8 cellular contexts compared by ENCODE assay signal in genomic region chr2:111491618-111492017, GRCh38.
DNase-seq lines count a peak whose midpoint lies in the region; ATAC-seq and TF ChIP-seq lines count a peak whose summit lies in the region.
"Not testable (repeated sequence)": the region's sequence is repeated elsewhere in the genome, so short reads cannot be mapped to it uniquely, and the experiment has no call there.

No MANE protein-coding gene starts in this region.

- not testable (repeated sequence) for H3K9me3 Mint-ChIP-seq in Calu3 (ENCODE audit: low read depth, unreplicated experiment); activated T-cell treated with anti-CD3 and anti-CD28 coated beads, Interleukin-2, amount 50 U/mL, for 4 hours; activated naive CD8-positive, alpha-beta T cell treated with anti-CD3 and anti-CD28 coated beads, Interleukin-2, amount 50 U/mL, for 24 hours; natural killer cell

- CTCF ChIA-PET in Calu3 (lab: Charles Lee) = not testable (repeated sequence)

- not testable (repeated sequence) for H3K4me1 Mint-ChIP-seq in Calu3 (ENCODE audit: low read depth, unreplicated experiment); natural killer cell
- peaks cover 20% of the 10 kb centered on the region for H3K4me1 Mint-ChIP-seq in activated T-cell treated with anti-CD3 and anti-CD28 coated beads, Interleukin-2, amount 50 U/mL, for 4 hours (ENCODE audit: low read depth)
- H3K4me1 Mint-ChIP-seq in activated naive CD8-positive, alpha-beta T cell treated with anti-CD3 and anti-CD28 coated beads, Interleukin-2, amount 50 U/mL, for 24 hours = peaks cover 21% of the 10 kb centered on the region

- not testable (repeated sequence) for H3K36me3 ChIP-seq in OCI-LY3 (replicated peaks; ENCODE audit: low read depth, low read length); fibroblast of lung (ENCODE audit: control insufficient read depth, insufficient read depth, low read length); urinary bladder (ENCODE audit: insufficient read depth)

- H3K4me3 Mint-ChIP-seq in Calu3 (ENCODE audit: low read depth, unreplicated experiment) = peak overlapping the region; percentile 32
- peak overlapping the region; percentile 82 for H3K4me3 Mint-ChIP-seq in activated T-cell treated with anti-CD3 and anti-CD28 coated beads, Interleukin-2, amount 50 U/mL, for 4 hours
- H3K4me3 Mint-ChIP-seq in activated naive CD8-positive, alpha-beta T cell treated with anti-CD3 and anti-CD28 coated beads, Interleukin-2, amount 50 U/mL, for 24 hours = peak overlapping the region; percentile 41
- not testable (repeated sequence) for H3K4me3 Mint-ChIP-seq in natural killer cell

- TF ChIP-seq CTCF in Calu3 (IDR thresholded peaks at IDR 0.05; ENCODE audit: unreplicated experiment); OCI-LY3 (IDR thresholded peaks at IDR 0.05; ENCODE audit: low read depth, low read length); WI38 (IDR thresholded peaks at IDR 0.05; ENCODE audit: low read depth, low read length); fibroblast of lung (conservative IDR thresholded peaks at IDR 0.05 in 1 of 2, IDR thresholded peaks at IDR 0.05 in 1 of 2; ENCODE audit: low read depth in 1 of 2, low read length in 2 of 2); natural killer cell (IDR thresholded peaks at IDR 0.05): not testable (repeated sequence)

- H3K36me3 Mint-ChIP-seq in Calu3 (ENCODE audit: insufficient read depth, unreplicated experiment); activated T-cell treated with anti-CD3 and anti-CD28 coated beads, Interleukin-2, amount 50 U/mL, for 4 hours (ENCODE audit: insufficient read depth); activated naive CD8-positive, alpha-beta T cell treated with anti-CD3 and anti-CD28 coated beads, Interleukin-2, amount 50 U/mL, for 24 hours (ENCODE audit: low read depth); natural killer cell: not testable (repeated sequence)

- not testable (repeated sequence) for BruUV-seq in Calu3 (replicated peaks; lab: Mats Ljungman, UMichigan)

- H4K20me1 ChIP-seq in OCI-LY3 (ENCODE audit: insufficient read depth, low read length); fibroblast of lung (ENCODE audit: control insufficient read depth, extremely low read depth, insufficient read depth, low read length): not testable (repeated sequence)

- not testable (repeated sequence) for H3K9ac ChIP-seq in OCI-LY3 (ENCODE audit: low read length); fibroblast of lung (ENCODE audit: insufficient read depth, low read length)

- not testable (repeated sequence) for H2AFZ ChIP-seq in OCI-LY3 (ENCODE audit: low read depth, low read length); fibroblast of lung (ENCODE audit: low read length)

- peak in 1 of 2 donors; percentile 0 for ATAC-seq in activated T-cell treated with anti-CD3 and anti-CD28 coated beads, Interleukin-2, amount 50 U/mL, for 4 hours
- ATAC-seq in activated naive CD8-positive, alpha-beta T cell treated with anti-CD3 and anti-CD28 coated beads, Interleukin-2, amount 50 U/mL, for 24 hours; natural killer cell: not testable (repeated sequence)

- not testable (repeated sequence) for H3K79me2 ChIP-seq in OCI-LY3 (ENCODE audit: low read length)
- H3K79me2 ChIP-seq in fibroblast of lung (ENCODE audit: control insufficient read depth, insufficient read depth, low read length) = peaks cover 38% of the 10 kb centered on the region

- not testable (repeated sequence) for H3K4me3 ChIP-seq in OCI-LY3 (ENCODE audit: low read length); urinary bladder (ENCODE audit: low read depth, low read length)
- H3K4me3 ChIP-seq in WI38 (ENCODE audit: low read depth, low read length) = peak overlapping the region; percentile 43
- H3K4me3 ChIP-seq in fibroblast of lung (replicated peaks in 1 of 4; ENCODE audit: control extremely low read depth in 1 of 4, insufficient read depth in 1 of 4, low read depth in 3 of 4, low read length in 4 of 4) = peak overlapping the region in 3 of 4 experiments; percentile 29 to 43 (median 33)

- H3K4me2 ChIP-seq in OCI-LY3 (ENCODE audit: low read length) = peak overlapping the region; percentile 48
- peak overlapping the region; percentile 78 for H3K4me2 ChIP-seq in fibroblast of lung (ENCODE audit: extremely low read depth, insufficient read depth, low read length)

- H3K27ac ChIP-seq in OCI-LY3 (ENCODE audit: low read length) = not testable (repeated sequence)
- peak overlapping the region; percentile 27 for H3K27ac ChIP-seq in fibroblast of lung (ENCODE audit: insufficient read depth, low read length)
- peak overlapping the region; percentile 23 for H3K27ac ChIP-seq in urinary bladder (ENCODE audit: low read depth)

- not testable (repeated sequence) for H3K9me3 ChIP-seq in OCI-LY3 (ENCODE audit: insufficient read depth, low read length); fibroblast of lung (ENCODE audit: control insufficient read depth, insufficient read depth, low read depth, low read length)

- H3K4me1 ChIP-seq in OCI-LY3 (ENCODE audit: low read length) = peaks cover 18% of the 10 kb centered on the region
- H3K4me1 ChIP-seq in fibroblast of lung (ENCODE audit: control insufficient read depth, extremely low read depth, insufficient read depth, low read length); urinary bladder (ENCODE audit: insufficient read depth): not testable (repeated sequence)

- H3K27me3 Mint-ChIP-seq in Calu3 (ENCODE audit: unreplicated experiment); activated T-cell treated with anti-CD3 and anti-CD28 coated beads, Interleukin-2, amount 50 U/mL, for 4 hours (ENCODE audit: low read depth); activated naive CD8-positive, alpha-beta T cell treated with anti-CD3 and anti-CD28 coated beads, Interleukin-2, amount 50 U/mL, for 24 hours; natural killer cell (ENCODE audit: low read depth in 2 of 2): not testable (repeated sequence)

- DNase-seq in Calu3; activated T-cell treated with anti-CD3 and anti-CD28 coated beads, Interleukin-2, amount 50 U/mL, for 4 hours; activated naive CD8-positive, alpha-beta T cell treated with anti-CD3 and anti-CD28 coated beads, Interleukin-2, amount 50 U/mL, for 24 hours; fibroblast of lung (ENCODE audit: low read depth in 2 of 2); natural killer cell: not testable (repeated sequence)

- intact Hi-C loops in Calu3 (cut with micrococcal nuclease; ENCODE audit: unreplicated experiment); natural killer cell (cut with micrococcal nuclease): not testable (repeated sequence)

- not testable (repeated sequence) for H3K27me3 ChIP-seq in OCI-LY3 (ENCODE audit: low read depth, low read length); fibroblast of lung (ENCODE audit: control insufficient read depth, insufficient read depth, low read length)

- WGBS in urinary bladder = 80% methylated on average over 3 of the region's 4 CpGs

- not testable (repeated sequence) for H3K27ac Mint-ChIP-seq in Calu3 (ENCODE audit: unreplicated experiment)
- H3K27ac Mint-ChIP-seq in activated naive CD8-positive, alpha-beta T cell treated with anti-CD3 and anti-CD28 coated beads, Interleukin-2, amount 50 U/mL, for 24 hours = peak overlapping the region; percentile 21
- peak overlapping the region; percentile 27 to 29 for H3K27ac Mint-ChIP-seq in natural killer cell
